Comparison of ENCODE assay signal across 13 cellular contexts in the genomic region with DNA sequence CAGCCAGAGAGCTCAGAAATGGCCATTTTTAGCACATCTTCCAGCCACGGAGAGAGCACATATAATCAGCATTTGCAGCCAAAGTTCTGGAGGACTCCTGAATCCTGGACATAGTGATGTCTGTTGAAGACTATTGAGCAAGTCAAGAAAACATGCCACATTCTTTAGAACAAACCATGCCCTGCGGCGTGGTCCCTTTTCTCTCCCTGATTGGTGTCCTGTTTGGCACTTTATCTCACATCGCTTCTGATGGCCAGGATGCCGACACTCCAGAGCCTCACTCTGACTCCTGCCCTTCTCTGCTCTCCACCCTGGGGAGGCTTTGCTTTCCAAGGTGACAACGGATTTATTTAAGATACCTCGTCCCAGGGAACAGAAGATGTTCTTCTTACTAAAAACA.
"Had no signal": no experiment of that assay in that cellular context is flagged by ENCODE, and none has a peak within 500 bp of the region (broad histone marks: within the 10 kb centered on the region; RNA-seq: fewer than 3 reads in every experiment).

No MANE protein-coding gene starts in this region.

- H3K4me1 ChIP-seq: pancreas, vagina had no signal

- H3K27me3 ChIP-seq: pancreas, thyroid gland, vagina had no signal

- H3K36me3 ChIP-seq: esophagus squamous epithelium, pancreas, thyroid gland, vagina had no signal

- H3K9me3 ChIP-seq: esophagus squamous epithelium, pancreas, thyroid gland, vagina had no signal

- H3K4me3 ChIP-seq: dorsolateral prefrontal cortex, esophagus squamous epithelium, pancreas, thyroid gland, vagina had no signal

- H3K27ac ChIP-seq: esophagus squamous epithelium, pancreas, thyroid gland, vagina had no signal

- DNase-seq: activated CD4-positive, alpha-beta T cell treated with anti-CD3 and anti-CD28 coated beads, Interleukin-2, amount 10 ng/mL, durations not matched to agents 7 days and 5 days; activated CD8-positive, alpha-beta memory T cell treated with anti-CD3 and anti-CD28 coated beads, Interleukin-2, amount 50 U/mL, for 48 hours; activated gamma-delta T cell treated with Interleukin-2 at 50 U/mL for 16 hours; activated naive CD8-positive, alpha-beta T cell treated with anti-CD3 and anti-CD28 coated beads for 36 hours; amygdala; esophagus squamous epithelium; hypothalamus; pancreas; stimulated activated CD4-positive, alpha-beta T cell treated with anti-CD3 and anti-CD28 coated beads, Interleukin-1b, Interleukin-23, amount 100 ng/mL, for 48 hours; SW 1271 had no signal
